Comparison of ENCODE assay signal across 8 cellular contexts in the genomic region with DNA sequence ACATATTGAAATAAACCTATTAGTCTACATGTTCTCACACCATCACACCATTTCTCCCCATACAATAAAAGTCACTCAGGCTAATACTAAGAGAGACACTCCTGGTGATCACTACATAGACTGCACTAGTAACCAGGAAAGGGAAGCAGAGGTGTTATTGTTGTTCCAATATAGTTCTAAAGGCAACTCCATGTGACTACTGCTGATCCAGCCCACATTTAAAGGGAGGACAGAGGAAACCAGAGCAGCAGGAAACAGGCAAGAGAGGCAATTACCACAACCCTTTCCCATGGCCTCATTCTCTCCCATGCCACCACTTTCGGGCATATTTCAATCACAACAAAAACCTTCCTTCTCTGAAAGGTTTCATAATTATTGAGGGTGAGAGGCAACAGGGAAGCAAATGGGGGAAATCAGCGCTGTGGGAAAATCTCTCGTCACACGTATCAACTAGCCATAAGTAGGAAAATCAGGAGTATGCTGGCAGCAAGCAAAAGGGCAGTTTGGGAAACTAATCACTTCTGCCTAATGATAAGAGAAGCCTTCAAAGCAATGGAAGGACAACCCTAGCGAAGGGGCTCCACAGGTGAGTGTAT. TPM values are rescaled to one million over a fixed set of nuclear protein-coding genes. Genes with fewer than 3 reads are reported as not detected.
A peak's percentile ranks its signal among the peaks of the same experiment; 100 is the strongest.
DNase-seq lines count a peak whose midpoint lies in the region; ATAC-seq and TF ChIP-seq lines count a peak whose summit lies in the region.

No MANE protein-coding gene starts in this region.

- WGBS in transverse colon (ENCODE audit: low coverage in 1 of 2), 2 donors = 29 to 43% methylated on average over 1 to 5 of the region's 5 CpGs

- no peaks in the 10 kb centered on the region for H3K27me3 Mint-ChIP-seq in activated naive CD4-positive, alpha-beta T cell treated with anti-CD3 and anti-CD28 coated beads, Interleukin-2, amount 50 U/mL, for 24 hours
- H3K27me3 Mint-ChIP-seq in glutamatergic neuron (ENCODE audit: unreplicated experiment) = peaks cover 14% of the 10 kb centered on the region

- H3K9me3 ChIP-seq in transverse colon = no peaks in the 10 kb centered on the region

- no peak for ATAC-seq in HG02870 (IDR thresholded peaks at IDR 0.05; ENCODE audit: unreplicated experiment)
- ATAC-seq in HG02885 (IDR thresholded peaks at IDR 0.05; ENCODE audit: poor library complexity, unreplicated experiment) = no peak
- ATAC-seq in GM21528 (IDR thresholded peaks at IDR 0.05; ENCODE audit: low FRiP score, unreplicated experiment) = no peak

- peak overlapping the region; percentile 95 for H3K4me3 Mint-ChIP-seq in activated naive CD4-positive, alpha-beta T cell treated with anti-CD3 and anti-CD28 coated beads, Interleukin-2, amount 50 U/mL, for 24 hours
- peak overlapping the region; percentile 100 for H3K4me3 Mint-ChIP-seq in glutamatergic neuron (ENCODE audit: unreplicated experiment)

- intact Hi-C loops in transverse colon (cut with DNase I; ENCODE audit: low total_unique reads) = no loop called here

- no peaks in the 10 kb centered on the region for H3K9me3 Mint-ChIP-seq in activated naive CD4-positive, alpha-beta T cell treated with anti-CD3 and anti-CD28 coated beads, Interleukin-2, amount 50 U/mL, for 24 hours
- H3K9me3 Mint-ChIP-seq in glutamatergic neuron (ENCODE audit: unreplicated experiment) = peaks cover 12% of the 10 kb centered on the region

- TF ChIP-seq EP300 in transverse colon (IDR thresholded peaks at IDR 0.05; ENCODE audit: low read depth) = no peak

- DNase-seq in activated naive CD4-positive, alpha-beta T cell (lab: John Stamatoyannopoulos, UW) = no peak
- DNase-seq in glutamatergic neuron (no peak), transverse colon (peak; percentile 25)

- no peaks in the 10 kb centered on the region for H3K27me3 ChIP-seq in transverse colon

- H3K27ac Mint-ChIP-seq in activated naive CD4-positive, alpha-beta T cell treated with anti-CD3 and anti-CD28 coated beads, Interleukin-2, amount 50 U/mL, for 24 hours = peak overlapping the region; percentile 5
- H3K27ac Mint-ChIP-seq in glutamatergic neuron (ENCODE audit: unreplicated experiment) = peak overlapping the region; percentile 40

- TF ChIP-seq POLR2A in transverse colon (IDR thresholded peaks at IDR 0.05) = peak; percentile 60

- peak overlapping the region in 3 of 4 donors; percentile 75 to 89 (median 75) for H3K4me3 ChIP-seq in transverse colon

- peaks cover 9 to 31% (median 27%) of the 10 kb centered on the region in 4 donors for H3K4me1 ChIP-seq in transverse colon

- H3K36me3 Mint-ChIP-seq in activated naive CD4-positive, alpha-beta T cell treated with anti-CD3 and anti-CD28 coated beads, Interleukin-2, amount 50 U/mL, for 24 hours = no peaks in the 10 kb centered on the region
- H3K36me3 Mint-ChIP-seq in glutamatergic neuron (ENCODE audit: unreplicated experiment) = peaks cover 5% of the 10 kb centered on the region

- peaks cover 19% of the 10 kb centered on the region for H3K4me1 Mint-ChIP-seq in activated naive CD4-positive, alpha-beta T cell treated with anti-CD3 and anti-CD28 coated beads, Interleukin-2, amount 50 U/mL, for 24 hours
- H3K4me1 Mint-ChIP-seq in glutamatergic neuron (ENCODE audit: low read depth, unreplicated experiment) = peaks cover 18% of the 10 kb centered on the region

- no peaks in the 10 kb centered on the region for H3K36me3 ChIP-seq in transverse colon

- TF ChIP-seq CTCF in VCaP (conservative IDR thresholded peaks at IDR 0.05) = no peak
- no peak for TF ChIP-seq CTCF in glutamatergic neuron (IDR thresholded peaks at IDR 0.05; ENCODE audit: partially characterized antibody, unreplicated experiment)
- peak in 1 of 5 experiments; percentile 9 for TF ChIP-seq CTCF in transverse colon (IDR thresholded peaks at IDR 0.05)

- H3K27ac ChIP-seq in VCaP (peak overlapping the region; percentile 98), transverse colon (peak overlapping the region; percentile 63 to 96 (median 94))

- in situ Hi-C loops in transverse colon (cut with MboI; ENCODE audit: low pct_ligation_motif_present in 1 of 4, low pct_unique_long_range_greater_than_20kb in 1 of 4, low sequenced_read_pairs in 3 of 4) = no loop called here

RNA-seq across cellular contexts. Expression of a gene that starts 1.8 kb away (rescaled TPM):
- total RNA-seq in glutamatergic neuron (ENCODE audit: unreplicated experiment) (65.1 TPM), transverse colon (10 to 100 TPM; 22.5 to 52.1 (median 31.7) TPM)
